ENCODE assay signal across 1 cellular context in genomic region chr15:70054884-70055387, GRCh38.
TF ChIP-seq lines count a peak whose summit lies in the region.

No MANE protein-coding gene starts in this region.

TF ChIP-seq in H1, 55 proteins besides CTCF, POLR2A, EP300 and RAD21:
- TF ChIP-seq ATF3 (IDR thresholded peaks at IDR 0.05; ENCODE audit: insufficient read depth, low read depth, low read length) (no peak), SP1 (IDR thresholded peaks at IDR 0.05; ENCODE audit: low read depth, low read length) (no peak), POLR2AphosphoS5 (IDR thresholded peaks at IDR 0.05; ENCODE audit: low read depth, low read length) (no peak), ASH2L (IDR thresholded peaks at IDR 0.05; ENCODE audit: low read length) (no peak)
